ENCODE assay signal across 9 cellular contexts in genomic region chr10:95793401-95794045, GRCh38. TPM values are rescaled to one million over a fixed set of nuclear protein-coding genes. Genes with fewer than 3 reads are reported as not detected.
DNase-seq lines count a peak whose midpoint lies in the region; ATAC-seq and TF ChIP-seq lines count a peak whose summit lies in the region.
"Had no signal": no experiment of that assay in that cellular context is flagged by ENCODE, and none has a peak within 500 bp of the region (broad histone marks: within the 10 kb centered on the region; RNA-seq: fewer than 3 reads in every experiment).

No MANE protein-coding gene starts in this region.

- no peak for TF ChIP-seq CTCF in mucosa of descending colon (IDR thresholded peaks at IDR 0.05)

- intact Hi-C loops in mucosa of descending colon (cut with DNase I, micrococcal nuclease) = no loop called here

- DNase-seq in CD1c-positive myeloid dendritic cell (ENCODE audit: extremely low spot score) (peak; percentile 83), T-helper 17 cell (no peak), mucosa of descending colon (peak in 1 of 3 donors; percentile 29), dedifferentiated amniotic fluid mesenchymal stem cell (ENCODE audit: extremely low spot score) (no peak)
- no peak for DNase-seq in stimulated activated CD4-positive, alpha-beta T cell treated with anti-CD3 and anti-CD28 coated beads, Interleukin-4, amount 100 ng/mL, for 1 hour
- DNase-seq: islet precursor cell had no signal

- ATAC-seq in GM21717 (IDR thresholded peaks at IDR 0.05; ENCODE audit: unreplicated experiment) (peak; percentile 42), T-helper 17 cell (peak; percentile 46), mucosa of descending colon (peak; percentile 67), HG02970 (IDR thresholded peaks at IDR 0.05; ENCODE audit: low FRiP score, unreplicated experiment) (no peak), GM21360 (IDR thresholded peaks at IDR 0.05; ENCODE audit: unreplicated experiment) (no peak)

- no peak overlapping the region for H3K4me3 Mint-ChIP-seq in T-helper 17 cell

- peaks cover 4% of the 10 kb centered on the region for H3K36me3 Mint-ChIP-seq in T-helper 17 cell (ENCODE audit: low read depth)

- no peaks in the 10 kb centered on the region for H3K9me3 ChIP-seq in T-helper 17 cell (ENCODE audit: control insufficient read depth, low read length, poor library complexity, severe bottlenecking)
- no peaks in the 10 kb centered on the region for H3K9me3 ChIP-seq in mucosa of descending colon

- no peaks in the 10 kb centered on the region for H3K4me1 ChIP-seq in mucosa of descending colon (ENCODE audit: low read depth)

- no peaks in the 10 kb centered on the region for H3K4me1 Mint-ChIP-seq in T-helper 17 cell

- H3K27me3 Mint-ChIP-seq in T-helper 17 cell = peaks cover 6% of the 10 kb centered on the region

- H3K36me3 ChIP-seq in mucosa of descending colon (ENCODE audit: low read depth) = no peaks in the 10 kb centered on the region

- no peak overlapping the region for H3K4me3 ChIP-seq in mucosa of descending colon

- H3K27ac Mint-ChIP-seq in T-helper 17 cell = peak overlapping the region; percentile 44

RNA-seq across cellular contexts. Expression of gene ENTPD1, which starts 37.6 kb away (rescaled TPM):
- total RNA-seq in T-helper 17 cell = 10 to 100 TPM in 1 of 2 donors, 1 to 10 TPM in 1; 5.4 to 13.8 TPM
- 10 to 100 TPM in 1 of 3 donors, 1 to 10 TPM in 2; 7.1 to 20.3 (median 7.2) TPM for total RNA-seq in mucosa of descending colon

Comparison
In these comparisons a context has a peak if more than half of its experiments do, and no peak if none do; other contexts are left out.
1. ATAC-seq: peak in GM21717 (single experiment), T-helper 17 cell (single experiment) and mucosa of descending colon (single experiment); none in HG02970 (single experiment) and GM21360 (single experiment).